1 cellular context compared by ENCODE assay signal in genomic region chr22:32417906-32418305, GRCh38.
TF ChIP-seq lines count a peak whose summit lies in the region.

No MANE protein-coding gene starts in this region.

TF ChIP-seq in GM12878, 131 proteins besides CTCF, POLR2A, EP300 and RAD21:
- TF ChIP-seq IRF3 (IDR thresholded peaks at IDR 0.05) = no peak
- TF ChIP-seq RUNX3 (IDR thresholded peaks at IDR 0.05; ENCODE audit: low read length) = peak; percentile 24; the same call in 1 of the 2 replicates
- TF ChIP-seq KAT2A (conservative IDR thresholded peaks at IDR 0.05; ENCODE audit: control insufficient read depth, low read depth, low read length) = no peak
- no peak for TF ChIP-seq RB1 (IDR thresholded peaks at IDR 0.05; ENCODE audit: borderline replicate concordance)
- TF ChIP-seq EZH2 (IDR thresholded peaks at IDR 0.05; ENCODE audit: borderline replicate concordance, control insufficient read depth, low read depth, low read length) = no peak
- TF ChIP-seq JUNB (IDR thresholded peaks at IDR 0.05) = peak; percentile 69
- no peak for TF ChIP-seq PRDM15 (CRISPR knock-in tag; IDR thresholded peaks at IDR 0.05)
- TF ChIP-seq STAT3 (IDR thresholded peaks at IDR 0.05; ENCODE audit: low read depth, low read length) = no peak
- no peak for TF ChIP-seq MXI1 (IDR thresholded peaks at IDR 0.05; ENCODE audit: low read depth, low read length)
- no peak for TF ChIP-seq STAT1 (conservative IDR thresholded peaks at IDR 0.05)
- TF ChIP-seq TARDBP (IDR thresholded peaks at IDR 0.05; ENCODE audit: borderline replicate concordance) = no peak
- no peak for TF ChIP-seq NKRF (conservative IDR thresholded peaks at IDR 0.05)
- no peak for TF ChIP-seq PAX8 (IDR thresholded peaks at IDR 0.05)
- TF ChIP-seq TCF3 (IDR thresholded peaks at IDR 0.05; ENCODE audit: borderline replicate concordance, insufficient read depth, low read depth, low read length) = no peak
- no peak for TF ChIP-seq BCL3 (IDR thresholded peaks at IDR 0.05; ENCODE audit: borderline replicate concordance, insufficient read depth, low read depth, low read length, poor library complexity, severe bottlenecking)
- peak; percentile 40; the same call in 1 of the 2 replicates for TF ChIP-seq MTA2 (IDR thresholded peaks at IDR 0.05; ENCODE audit: low read depth)
TF ChIP-seq in GM12878: peak in this region for 3.
